Comparison of ENCODE assay signal across 8 cellular contexts in the genomic region with DNA sequence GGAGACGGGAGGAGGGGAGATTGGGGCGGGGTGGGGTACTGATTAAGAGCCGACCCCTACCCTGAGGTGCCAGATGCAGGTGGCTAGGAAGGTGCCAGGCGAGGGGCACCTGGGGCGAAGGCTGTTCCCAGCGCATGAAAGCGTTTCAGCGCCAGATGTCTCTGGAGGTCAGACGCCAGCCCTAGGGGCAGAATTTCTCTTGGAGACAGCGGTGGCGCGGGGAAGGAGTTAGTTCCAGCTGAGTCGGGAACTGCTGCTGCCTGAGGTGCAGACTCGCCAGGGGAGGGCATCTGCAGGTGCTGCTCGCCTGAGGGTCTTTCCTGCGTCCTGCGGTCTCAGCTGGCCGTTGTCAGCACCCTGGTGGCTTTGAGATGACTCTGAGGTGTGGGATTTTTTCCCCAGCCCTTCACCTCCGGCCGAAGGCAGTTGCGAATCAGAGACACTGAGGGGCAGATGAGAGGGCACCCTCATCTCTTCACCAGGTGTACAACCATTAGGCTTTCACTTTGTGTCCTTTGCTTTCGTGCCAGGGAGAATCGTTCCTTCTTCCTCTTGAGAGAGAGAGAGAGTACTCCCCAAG. TPM values are rescaled to one million over a fixed set of nuclear protein-coding genes. Genes with fewer than 3 reads are reported as not detected.
DNase-seq lines count a peak whose midpoint lies in the region; ATAC-seq, FAIRE-seq and TF ChIP-seq lines count a peak whose summit lies in the region.

No MANE protein-coding gene starts in this region.

- peaks cover 0 to 5% (median 2%) of the 10 kb centered on the region in 7 donors for H3K9me3 Mint-ChIP-seq in CD14-positive monocyte
- peaks cover 0 to 1% (median 0%) of the 10 kb centered on the region in 11 donors for H3K9me3 Mint-ChIP-seq in naive thymus-derived CD4-positive, alpha-beta T cell

- no peaks in the 10 kb centered on the region for H3K9me3 ChIP-seq in esophagus (ENCODE audit: control insufficient read depth in 2 of 2, insufficient read depth in 1 of 2, low read depth in 1 of 2, low read length in 1 of 2)
- no peaks in the 10 kb centered on the region for H3K9me3 ChIP-seq in naive thymus-derived CD4-positive, alpha-beta T cell (ENCODE audit: control insufficient read depth in 2 of 3, low read length in 3 of 3)

- POLR2A ChIA-PET in naive thymus-derived CD4-positive, alpha-beta T cell (lab: Charles Lee) = interaction anchor here (0.9 to 1.6 kb wide), 8 partner anchors 11 to 112 kb away, joined by 3 to 9 read pairs (median 4); a partner anchor contains a TSS

- H3K36me3 Mint-ChIP-seq in CD14-positive monocyte = no peaks in the 10 kb centered on the region
- no peaks in the 10 kb centered on the region for H3K36me3 Mint-ChIP-seq in naive thymus-derived CD4-positive, alpha-beta T cell

- H3K4me3 Mint-ChIP-seq in CD14-positive monocyte = peak overlapping the region; percentile 87
- peak overlapping the region; percentile 78 to 98 (median 92) for H3K4me3 Mint-ChIP-seq in naive thymus-derived CD4-positive, alpha-beta T cell

- no peaks in the 10 kb centered on the region for H3K27me3 ChIP-seq in esophagus (ENCODE audit: control insufficient read depth in 1 of 2, insufficient read depth in 2 of 2, low read length in 2 of 2)
- no peaks in the 10 kb centered on the region for H3K27me3 ChIP-seq in naive thymus-derived CD4-positive, alpha-beta T cell (ENCODE audit: control insufficient read depth in 2 of 2, insufficient read depth in 2 of 2, low read length in 2 of 2)

- CTCF ChIA-PET in naive thymus-derived CD4-positive, alpha-beta T cell (lab: Charles Lee) = interaction anchor here (1.9 kb wide), 1 partner anchor 67 kb away, joined by 4 read pairs; no protein-coding TSS in a partner anchor

- peak overlapping the region; percentile 54 to 88 for H3K27ac ChIP-seq in esophagus (ENCODE audit: low read depth in 2 of 2, low read length in 1 of 2)
- peak overlapping the region; percentile 64 for H3K27ac ChIP-seq in naive thymus-derived CD4-positive, alpha-beta T cell (ENCODE audit: low read depth, low read length)

- intact Hi-C loops in CD14-positive monocyte (cut with micrococcal nuclease) = no loop called here
- intact Hi-C loops in naive thymus-derived CD4-positive, alpha-beta T cell (cut with micrococcal nuclease) = loop anchor here (1.0 to 10.0 kb wide), 5 partner anchors 23 to 227 kb away; a partner anchor contains a TSS

- no peak for DNase-seq in CD14-positive monocyte (ENCODE audit: low spot score)
- DNase-seq in NCI-H2029 (lab: John Stamatoyannopoulos, UW) = peak; percentile 12
- peak; percentile 26 for DNase-seq in activated CD4-positive, alpha-beta T cell treated with anti-CD3 and anti-CD28 coated beads, Interleukin-2, amount 50 U/mL, for 1 hour
- DNase-seq in naive thymus-derived CD4-positive, alpha-beta T cell = peak in 4 of 9 donors; percentile 15 to 27 (median 20)
- DNase-seq in ureter (ENCODE audit: low spot score) = peak; percentile 54
- DNase-seq in GM19239 (ENCODE audit: insufficient read length, low spot score) = no peak

- WGBS in esophagus, 2 donors = 1% methylated on average over 23 of the region's 23 CpGs

- peak overlapping the region in 2 of 7 donors; percentile 6 to 25 for H3K27ac Mint-ChIP-seq in CD14-positive monocyte
- peak overlapping the region in 5 of 9 donors; percentile 17 to 71 (median 43) for H3K27ac Mint-ChIP-seq in naive thymus-derived CD4-positive, alpha-beta T cell

- H3K36me3 ChIP-seq in esophagus (ENCODE audit: control insufficient read depth in 2 of 2, insufficient read depth in 2 of 2, low read length in 1 of 2) = no peaks in the 10 kb centered on the region
- no peaks in the 10 kb centered on the region for H3K36me3 ChIP-seq in naive thymus-derived CD4-positive, alpha-beta T cell (ENCODE audit: control insufficient read depth in 2 of 3, insufficient read depth in 3 of 3, low read length in 3 of 3)

- TF ChIP-seq CTCF in CD14-positive monocyte (IDR thresholded peaks at IDR 0.05) = no peak

- FAIRE-seq in GM19239 (lab: Jason Lieb, UNC) = no peak

- H3K4me1 Mint-ChIP-seq in CD14-positive monocyte = peaks cover 28% of the 10 kb centered on the region
- peaks cover 12 to 36% (median 25%) of the 10 kb centered on the region in 7 donors for H3K4me1 Mint-ChIP-seq in naive thymus-derived CD4-positive, alpha-beta T cell

- peak; percentile 22 for ATAC-seq in GM21619 (IDR thresholded peaks at IDR 0.05; ENCODE audit: unreplicated experiment)
- ATAC-seq in naive thymus-derived CD4-positive, alpha-beta T cell = peak; percentile 16

- H3K4me3 ChIP-seq in esophagus (ENCODE audit: low read depth in 1 of 2, low read length in 2 of 2) = peak overlapping the region; percentile 65 to 67
- peak overlapping the region; percentile 89 for H3K4me3 ChIP-seq in naive thymus-derived CD4-positive, alpha-beta T cell (ENCODE audit: low read length)

- H3K4me1 ChIP-seq in esophagus (ENCODE audit: control insufficient read depth in 2 of 2, insufficient read depth in 2 of 2, low read length in 1 of 2) = peaks cover 9 to 14% of the 10 kb centered on the region in 2 donors
- peaks cover 13 to 18% of the 10 kb centered on the region in 2 donors for H3K4me1 ChIP-seq in naive thymus-derived CD4-positive, alpha-beta T cell (ENCODE audit: control insufficient read depth in 2 of 2, insufficient read depth in 2 of 2, low read length in 2 of 2)

- H3K27me3 Mint-ChIP-seq in CD14-positive monocyte (ENCODE audit: low read depth in 3 of 3) = peaks cover 44 to 55% (median 53%) of the 10 kb centered on the region in 3 donors
- peaks cover 0 to 36% (median 0%) of the 10 kb centered on the region in 5 donors for H3K27me3 Mint-ChIP-seq in naive thymus-derived CD4-positive, alpha-beta T cell

RNA-seq across cellular contexts. Expression of a gene that starts 0.5 kb away (rescaled TPM):
- polyA plus RNA-seq in CD14-positive monocyte (not detected), esophagus (10 to 100 TPM; 10.5 to 13.7 TPM)
- total RNA-seq in naive thymus-derived CD4-positive, alpha-beta T cell = 1 to 10 TPM in 2 of 5 experiments, under 1 TPM in 2, not detected in 1; 0.29 to 2.4 (median 1.3) TPM
- under 1 TPM in 1 of 2 donors, not detected in 1; 0.25 TPM for polyA plus RNA-seq in naive thymus-derived CD4-positive, alpha-beta T cell
- 67.4 TPM for total RNA-seq in ureter

RNA-seq across cellular contexts. Expression of a gene that starts 28.4 kb away (rescaled TPM):
- polyA plus RNA-seq in CD14-positive monocyte = 1 to 10 TPM; 1.5 to 1.7 TPM
- polyA plus RNA-seq in esophagus = 10 to 100 TPM; 28.6 to 33.5 TPM
- 1 to 10 TPM in 4 of 5 experiments, under 1 TPM in 1; 0.92 to 4.8 (median 3.4) TPM for total RNA-seq in naive thymus-derived CD4-positive, alpha-beta T cell
- polyA plus RNA-seq in naive thymus-derived CD4-positive, alpha-beta T cell = 1 to 10 TPM; 2.2 to 3.1 TPM
- total RNA-seq in ureter = 29.5 TPM

RNA-seq across cellular contexts. Expression of a gene that starts 52.4 kb away (rescaled TPM):
- polyA plus RNA-seq in CD14-positive monocyte = 1 to 10 TPM in 1 of 2 donors, under 1 TPM in 1; 0.75 to 1.8 TPM
- polyA plus RNA-seq in esophagus = 10 to 100 TPM; 11.0 to 26.3 TPM
- 100 to 1,000 TPM in 4 of 5 experiments, 10 to 100 TPM in 1; 83.7 to 143 (median 112) TPM for total RNA-seq in naive thymus-derived CD4-positive, alpha-beta T cell
- polyA plus RNA-seq in naive thymus-derived CD4-positive, alpha-beta T cell = 10 to 100 TPM in 1 of 2 donors, 1 to 10 TPM in 1; 7.4 to 14.1 TPM
- 175 TPM for total RNA-seq in ureter

Comparison
In these comparisons a context has a peak if more than half of its experiments do, and no peak if none do; other contexts are left out.
1. DNase-seq: peak in NCI-H2029 (single experiment), activated CD4-positive, alpha-beta T cell treated with anti-CD3 and anti-CD28 coated beads, Interleukin-2, amount 50 U/mL, for 1 hour (single experiment) and ureter (single experiment); none in CD14-positive monocyte (single experiment) and GM19239 (single experiment).
2. RNA of a gene that starts 0.5 kb away (polyA plus RNA-seq): 10.5 to 13.7 TPM in esophagus; 0.25 TPM in naive thymus-derived CD4-positive, alpha-beta T cell and not detected in CD14-positive monocyte; every median in the first group is over 4 times any median in the second.
3. RNA of a gene that starts 28.4 kb away (polyA plus RNA-seq): 28.6 to 33.5 TPM in esophagus; 2.2 to 3.1 TPM in naive thymus-derived CD4-positive, alpha-beta T cell and 1.5 to 1.7 TPM in CD14-positive monocyte; every median in the first group is over 4 times any median in the second.
4. intact Hi-C loops: an anchor here in naive thymus-derived CD4-positive, alpha-beta T cell (1.0 to 10.0 kb wide); none called in CD14-positive monocyte.